ENCODE assay signal across 12 cellular contexts in genomic region chr1:107535091-107535490, GRCh38.
DNase-seq lines count a peak whose midpoint lies in the region; ATAC-seq and TF ChIP-seq lines count a peak whose summit lies in the region.
"Had no signal": no experiment of that assay in that cellular context is flagged by ENCODE, and none has a peak within 500 bp of the region (broad histone marks: within the 10 kb centered on the region; RNA-seq: fewer than 3 reads in every experiment).

No MANE protein-coding gene starts in this region.

- H3K36me3 Mint-ChIP-seq in neural progenitor cell = no peaks in the 10 kb centered on the region
- H3K36me3 Mint-ChIP-seq: CD14-positive monocyte had no signal

- ATAC-seq in GM19468 (IDR thresholded peaks at IDR 0.05; ENCODE audit: extremely low read depth, unreplicated experiment) = peak; percentile 67
- ATAC-seq: activated T-cell treated with anti-CD3 and anti-CD28 coated beads, Interleukin-2, amount 50 U/mL, for 72 hours; body of pancreas had no signal

- H3K9me3 ChIP-seq in MM.1S (replicated peaks; ENCODE audit: insufficient read depth, low read length) = no peaks in the 10 kb centered on the region
- no peaks in the 10 kb centered on the region for H3K9me3 ChIP-seq in neural progenitor cell (ENCODE audit: low read depth)
- H3K9me3 ChIP-seq: body of pancreas had no signal

- H3K4me3 ChIP-seq in MM.1S (ENCODE audit: low read length) = no peak overlapping the region
- H3K4me3 ChIP-seq in neural progenitor cell = no peak overlapping the region
- H3K4me3 ChIP-seq: body of pancreas had no signal

- H3K9me3 Mint-ChIP-seq in neural progenitor cell = peaks cover under 1% of the 10 kb centered on the region
- H3K9me3 Mint-ChIP-seq: activated T-cell treated with anti-CD3 and anti-CD28 coated beads, Interleukin-2, amount 50 U/mL, for 72 hours had no signal

- no peak overlapping the region for H3K9ac ChIP-seq in MM.1S (ENCODE audit: low read length)
- no peak overlapping the region for H3K9ac ChIP-seq in neural progenitor cell

- H3K4me1 Mint-ChIP-seq in neural progenitor cell = peaks cover 11% of the 10 kb centered on the region

- H2AFZ ChIP-seq in MM.1S (ENCODE audit: low read length) (no peak overlapping the region), neural progenitor cell (replicated peaks) (no peak overlapping the region)

- no peaks in the 10 kb centered on the region for H3K27me3 ChIP-seq in MM.1S (replicated peaks; ENCODE audit: insufficient read depth, low read length)
- no peaks in the 10 kb centered on the region for H3K27me3 ChIP-seq in neural progenitor cell
- H3K27me3 ChIP-seq: body of pancreas had no signal

- peaks cover 2% of the 10 kb centered on the region for H3K27me3 Mint-ChIP-seq in neural progenitor cell (ENCODE audit: insufficient read depth, low read depth)

- TF ChIP-seq CTCF in C4-2B (conservative IDR thresholded peaks at IDR 0.05) (no peak), MM.1S (IDR thresholded peaks at IDR 0.05; ENCODE audit: low read length) (no peak), neural progenitor cell (IDR thresholded peaks at IDR 0.05) (no peak)

- no peaks in the 10 kb centered on the region for H3K9me2 ChIP-seq in MM.1S (replicated peaks; ENCODE audit: insufficient read depth, low read length)

- no peak overlapping the region for H3K4me2 ChIP-seq in MM.1S (ENCODE audit: low read depth, low read length)
- no peak overlapping the region for H3K4me2 ChIP-seq in neural progenitor cell

- H3K4me3 Mint-ChIP-seq in neural progenitor cell = no peak overlapping the region
- H3K4me3 Mint-ChIP-seq: activated T-cell treated with anti-CD3 and anti-CD28 coated beads, Interleukin-2, amount 50 U/mL, for 72 hours had no signal

- H3K36me3 ChIP-seq in MM.1S (replicated peaks; ENCODE audit: insufficient read depth, low read length) (no peaks in the 10 kb centered on the region), neural progenitor cell (no peaks in the 10 kb centered on the region)

- H4K20me1 ChIP-seq in MM.1S (ENCODE audit: insufficient read depth, low read length) (no peaks in the 10 kb centered on the region), neural progenitor cell (ENCODE audit: low read depth) (no peaks in the 10 kb centered on the region)

- H3K27ac ChIP-seq in C4-2B (peak overlapping the region; percentile 90), MM.1S (ENCODE audit: low read length) (no peak overlapping the region), neural progenitor cell (no peak overlapping the region)
- H3K27ac ChIP-seq: body of pancreas had no signal

- H3K4me1 ChIP-seq in MM.1S (ENCODE audit: low read length) (no peaks in the 10 kb centered on the region), neural progenitor cell (peaks cover 16% of the 10 kb centered on the region)
- H3K4me1 ChIP-seq: body of pancreas had no signal

- DNase-seq in MM.1S (peak; percentile 35), SHP77 (lab: John Stamatoyannopoulos, UW) (peak; percentile 11 to 33), neural progenitor cell (ENCODE audit: low spot score) (no peak), islet precursor cell (no peak), nucleus accumbens (lab: John Stamatoyannopoulos, UW) (no peak)
- no peak for DNase-seq in activated CD4-positive, alpha-beta T cell treated with anti-CD3 and anti-CD28 coated beads for 4 hours
- DNase-seq: activated T-cell treated with anti-CD3 and anti-CD28 coated beads, Interleukin-2, amount 50 U/mL, for 72 hours; body of pancreas; NK-92 treated with Interleukin-12 subunit alpha and Interleukin-12 subunit beta, amount 100 ng/mL, for 24 hours had no signal

- no peak overlapping the region for H3K27ac Mint-ChIP-seq in neural progenitor cell
- H3K27ac Mint-ChIP-seq: activated T-cell treated with anti-CD3 and anti-CD28 coated beads, Interleukin-2, amount 50 U/mL, for 72 hours had no signal

- H3K79me2 ChIP-seq in MM.1S (ENCODE audit: low read length) (no peaks in the 10 kb centered on the region), neural progenitor cell (ENCODE audit: low read depth) (no peaks in the 10 kb centered on the region)

- no peaks in the 10 kb centered on the region for H3F3A ChIP-seq in MM.1S (ENCODE audit: insufficient read depth, low read length)
- H3F3A ChIP-seq in neural progenitor cell (ENCODE audit: low read depth) = no peaks in the 10 kb centered on the region

Comparison
In these comparisons a context has a peak if more than half of its experiments do, and no peak if none do; other contexts are left out.
1. DNase-seq: peak in MM.1S (single experiment) and SHP77 (2 of 2); none in activated CD4-positive, alpha-beta T cell treated with anti-CD3 and anti-CD28 coated beads for 4 hours (0 of 2), neural progenitor cell (single experiment), islet precursor cell (single experiment) and nucleus accumbens (0 of 56).